Comparison of ENCODE assay signal across 7 cellular contexts in the genomic region with DNA sequence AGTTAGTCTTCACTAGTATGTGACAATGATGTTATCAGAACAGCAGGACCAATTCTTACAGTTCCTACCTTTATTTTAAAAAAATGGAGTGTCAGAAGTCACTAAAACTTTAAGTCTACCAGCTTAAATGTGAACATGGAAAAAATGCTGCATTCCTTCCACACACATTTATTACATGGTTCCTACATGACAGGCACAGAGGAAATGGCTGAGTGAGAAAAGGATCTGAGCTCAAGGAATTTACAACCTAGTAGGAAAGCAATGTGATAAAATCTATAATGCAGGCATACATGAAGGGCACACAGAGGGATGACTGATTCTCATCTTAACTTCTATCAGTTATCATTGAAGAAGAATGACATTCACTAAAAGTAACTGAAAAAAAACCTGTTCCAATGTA. TPM values are rescaled to one million over a fixed set of nuclear protein-coding genes. Genes with fewer than 3 reads are reported as not detected.
"Had no signal": no experiment of that assay in that cellular context is flagged by ENCODE, and none has a peak within 500 bp of the region (broad histone marks: within the 10 kb centered on the region; RNA-seq: fewer than 3 reads in every experiment).

No MANE protein-coding gene starts in this region.

- H3K9ac ChIP-seq: GM23248 had no signal

- H3K27ac Mint-ChIP-seq: H9 had no signal

- H3K4me3 ChIP-seq: GM23248, K562 had no signal

- H3K27ac ChIP-seq: GM23248 had no signal

- ATAC-seq: K562 had no signal

- H3K4me1 Mint-ChIP-seq: H9 had no signal

- H3K9me3 Mint-ChIP-seq: H9 had no signal

- DNase-seq: GM23248, H9, HCEC 1CT, IMR-90 had no signal

- H2AFZ ChIP-seq: GM23248 had no signal

- H3K4me3 Mint-ChIP-seq: H9 had no signal

RNA-seq across cellular contexts. Expression of gene CLDN25, which starts 23.0 kb away (rescaled TPM):
- total RNA-seq: GM23248, H1, H9, HT-29, IMR-90, K562 had no signal
- polyA plus RNA-seq: GM23248, H1, IMR-90, K562 had no signal
